Comparison of ENCODE assay signal across 18 cellular contexts in the genomic region with DNA sequence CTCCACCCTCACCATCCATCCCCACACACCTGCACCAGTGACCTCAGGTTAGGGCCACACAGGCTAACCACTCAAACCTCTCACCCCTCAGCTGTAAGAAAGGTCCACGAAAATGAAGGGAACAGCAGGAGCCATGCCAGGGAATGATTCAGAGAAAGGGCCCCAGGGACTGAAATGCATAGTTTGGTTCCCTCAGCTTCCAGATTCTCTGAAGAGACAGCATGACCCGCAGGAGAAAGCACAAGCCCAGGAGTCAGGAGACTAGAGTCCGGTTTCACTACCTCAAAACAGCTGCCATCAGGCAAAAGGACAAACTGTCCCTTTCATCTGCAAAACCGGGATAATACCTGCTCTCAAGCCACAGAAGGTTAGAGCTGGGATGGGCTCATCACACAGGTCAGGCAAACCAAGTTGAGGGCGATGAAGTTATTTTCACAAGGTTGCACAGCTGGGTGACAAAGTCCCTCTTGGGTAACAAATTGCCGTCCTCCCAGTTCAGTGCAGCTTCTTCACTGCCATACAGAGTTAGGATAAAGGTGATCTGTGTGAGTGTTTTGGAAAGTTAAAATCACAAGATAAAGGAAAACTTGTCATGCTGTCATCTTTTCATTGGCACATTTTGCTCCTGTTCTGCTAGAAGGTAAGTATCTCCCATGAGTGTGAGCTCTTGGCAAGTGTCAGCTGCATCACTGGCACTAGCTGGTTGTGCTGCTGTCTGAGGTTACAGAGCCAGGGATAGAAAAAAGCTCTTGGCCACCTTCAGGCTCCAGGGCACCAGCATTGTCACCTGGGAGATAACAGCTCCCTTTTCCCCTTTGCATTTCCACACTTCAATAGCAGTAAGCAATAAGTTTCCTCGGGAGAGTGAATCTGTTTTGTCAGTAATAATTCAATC.
DNase-seq lines count a peak whose midpoint lies in the region; ATAC-seq and TF ChIP-seq lines count a peak whose summit lies in the region.
"Had no signal": no experiment of that assay in that cellular context is flagged by ENCODE, and none has a peak within 500 bp of the region (broad histone marks: within the 10 kb centered on the region; RNA-seq: fewer than 3 reads in every experiment).

No MANE protein-coding gene starts in this region.

- TF ChIP-seq CTCF in osteoblast (IDR thresholded peaks at IDR 0.05; ENCODE audit: extremely low read depth, low read depth, low read length) (no peak), colonic mucosa (IDR thresholded peaks at IDR 0.05) (no peak)

- peak overlapping the region; percentile 50 for H3K4me2 ChIP-seq in osteoblast (ENCODE audit: insufficient read depth, low read length)
- H3K4me2 ChIP-seq: BLaER1 treated with 17β-estradiol and CSF1 and Interleukin-3, amounts not matched to agents 10 nM and 100 nM had no signal

- DNase-seq in EL: peak; percentile 56
- DNase-seq in LHCN-M2 (ENCODE audit: low read depth): peak; percentile 90
- peak; percentile 65 for DNase-seq in cerebellar cortex (ENCODE audit: low spot score)
- DNase-seq in osteoblast (ENCODE audit: insufficient read length, low spot score, missing footprints): peak; percentile 82
- DNase-seq in OCI-M2 (lab: John Stamatoyannopoulos, UW; ENCODE audit: unreplicated experiment): no peak
- DNase-seq in colonic mucosa: no peak
- no peak for DNase-seq in activated T-cell treated with anti-CD3 and anti-CD28 coated beads, Interleukin-2, amount 50 U/mL, for 24 hours
- DNase-seq: DMS 273 treated with DMSO at 0.1 percent for 48 hours, KBM-7, MM.1S, NCI-H1105 treated with DMSO at 0.1 percent for 48 hours, NCI-H187 treated with DMSO at 0.1 percent for 48 hours, NCI-H774, Peyer's patch, SHP77 had no signal

- ATAC-seq in GM21825 (IDR thresholded peaks at IDR 0.05; ENCODE audit: unreplicated experiment): no peak
- ATAC-seq: HCT116 had no signal

- H3K36me3 Mint-ChIP-seq in activated T-cell treated with anti-CD3 and anti-CD28 coated beads, Interleukin-2, amount 50 U/mL, for 24 hours (ENCODE audit: low read depth): no peaks in the 10 kb centered on the region

- no peak overlapping the region for H3K27ac Mint-ChIP-seq in activated T-cell treated with anti-CD3 and anti-CD28 coated beads, Interleukin-2, amount 50 U/mL, for 24 hours

- no peaks in the 10 kb centered on the region for H3K79me2 ChIP-seq in osteoblast (ENCODE audit: insufficient read depth, low read length)

- H3K9me3 Mint-ChIP-seq in activated T-cell treated with anti-CD3 and anti-CD28 coated beads, Interleukin-2, amount 50 U/mL, for 24 hours: no peaks in the 10 kb centered on the region

- no peaks in the 10 kb centered on the region for H3K4me1 Mint-ChIP-seq in activated T-cell treated with anti-CD3 and anti-CD28 coated beads, Interleukin-2, amount 50 U/mL, for 24 hours (ENCODE audit: low read depth)

- H2AFZ ChIP-seq in osteoblast (ENCODE audit: low read length): no peak overlapping the region

- peaks cover 3% of the 10 kb centered on the region for H4K20me1 ChIP-seq in osteoblast (ENCODE audit: insufficient read depth, low read length)
- H4K20me1 ChIP-seq: BLaER1 treated with 17β-estradiol and CSF1 and Interleukin-3, amounts not matched to agents 10 nM and 100 nM had no signal

- H3K27ac ChIP-seq in osteoblast (ENCODE audit: low read depth, low read length): no peak overlapping the region
- H3K27ac ChIP-seq in colonic mucosa: no peak overlapping the region
- H3K27ac ChIP-seq: BLaER1 treated with 17β-estradiol and CSF1 and Interleukin-3, amounts not matched to agents 10 nM and 100 nM; Peyer's patch had no signal

- H3K9ac ChIP-seq in colonic mucosa (ENCODE audit: low read depth in 2 of 2, low read length in 2 of 2): no peak overlapping the region
- H3K9ac ChIP-seq: BLaER1 treated with 17β-estradiol and CSF1 and Interleukin-3, amounts not matched to agents 10 nM and 100 nM had no signal

- H3K4me3 Mint-ChIP-seq in activated T-cell treated with anti-CD3 and anti-CD28 coated beads, Interleukin-2, amount 50 U/mL, for 24 hours: no peak overlapping the region

- intact Hi-C loops in colonic mucosa (cut with DNase I): no loop called here

- H3K4me1 ChIP-seq in osteoblast (ENCODE audit: insufficient read depth, low read length) (peaks cover 10% of the 10 kb centered on the region), colonic mucosa (no peaks in the 10 kb centered on the region)
- H3K4me1 ChIP-seq: BLaER1 treated with 17β-estradiol and CSF1 and Interleukin-3, amounts not matched to agents 10 nM and 100 nM; Peyer's patch had no signal

- no peaks in the 10 kb centered on the region for H3K9me3 ChIP-seq in osteoblast (ENCODE audit: low read depth, low read length)
- H3K9me3 ChIP-seq in colonic mucosa: no peaks in the 10 kb centered on the region
- H3K9me3 ChIP-seq: BLaER1 treated with 17β-estradiol and CSF1 and Interleukin-3, amounts not matched to agents 10 nM and 100 nM; Peyer's patch had no signal

- H3K36me3 ChIP-seq in osteoblast (ENCODE audit: insufficient read depth, low read length): no peaks in the 10 kb centered on the region
- no peaks in the 10 kb centered on the region for H3K36me3 ChIP-seq in colonic mucosa
- H3K36me3 ChIP-seq: BLaER1 treated with 17β-estradiol and CSF1 and Interleukin-3, amounts not matched to agents 10 nM and 100 nM; Peyer's patch had no signal

- H3K4me3 ChIP-seq in osteoblast (ENCODE audit: insufficient read depth, low read length) (no peak overlapping the region), colonic mucosa (no peak overlapping the region)
- H3K4me3 ChIP-seq: BLaER1 treated with 17β-estradiol and CSF1 and Interleukin-3, amounts not matched to agents 10 nM and 100 nM; Peyer's patch had no signal

- no peaks in the 10 kb centered on the region for H3K27me3 ChIP-seq in osteoblast (ENCODE audit: insufficient read depth, low read length)
- H3K27me3 ChIP-seq in colonic mucosa: no peaks in the 10 kb centered on the region
- H3K27me3 ChIP-seq: BLaER1 treated with 17β-estradiol and CSF1 and Interleukin-3, amounts not matched to agents 10 nM and 100 nM; Peyer's patch had no signal

- peaks cover 72% of the 10 kb centered on the region for H3K27me3 Mint-ChIP-seq in activated T-cell treated with anti-CD3 and anti-CD28 coated beads, Interleukin-2, amount 50 U/mL, for 24 hours

Comparison
In these comparisons a context has a peak if more than half of its experiments do, and no peak if none do; other contexts are left out.
1. DNase-seq: peak in EL (single experiment), LHCN-M2 (single experiment), cerebellar cortex (single experiment) and osteoblast (single experiment); none in OCI-M2 (single experiment), colonic mucosa (single experiment) and activated T-cell treated with anti-CD3 and anti-CD28 coated beads, Interleukin-2, amount 50 U/mL, for 24 hours (single experiment).